In the genomic region with DNA sequence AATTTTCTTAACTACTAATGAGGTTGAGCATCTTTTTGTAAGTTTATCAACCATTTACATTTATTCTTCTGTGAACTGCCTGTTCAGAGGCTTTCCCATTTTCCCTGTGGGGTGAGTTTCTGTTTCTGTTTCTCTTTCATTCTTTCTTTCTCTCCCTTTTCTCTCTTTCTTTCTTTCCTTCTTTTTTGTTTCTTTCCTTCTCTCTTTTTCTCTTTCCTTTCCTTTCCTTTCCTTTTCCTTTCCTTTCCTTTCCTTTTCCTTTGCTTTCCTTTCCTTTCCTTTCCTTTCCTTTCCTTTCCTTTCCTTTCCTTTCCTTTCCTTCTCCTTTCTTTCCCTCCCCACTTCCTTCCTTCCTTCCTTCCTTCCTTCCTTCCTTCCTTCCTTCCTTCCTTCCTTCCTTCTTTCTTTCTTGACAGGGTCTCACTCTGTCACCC, we compare ENCODE assay signal across 20 cellular contexts.
"Had no signal": no experiment of that assay in that cellular context is flagged by ENCODE, and none has a peak within 500 bp of the region (broad histone marks: within the 10 kb centered on the region; RNA-seq: fewer than 3 reads in every experiment).

No MANE protein-coding gene starts in this region.

- H3K27ac ChIP-seq: body of pancreas, testis had no signal

- ATAC-seq: body of pancreas, esophagus mucosa, SK-N-SH treated with all-trans-retinoic acid at 6 μM for 48 hours had no signal

- H3K4me3 ChIP-seq: body of pancreas, right atrium auricular region, testis had no signal

- DNase-seq: activated CD4-positive, alpha-beta T cell treated with anti-CD3 and anti-CD28 coated beads for 1 hour; activated CD4-positive, alpha-beta T cell treated with anti-CD3 and anti-CD28 coated beads, Interleukin-2, amount 50 U/mL, for 4 hours; activated gamma-delta T cell; activated T-cell treated with anti-CD3 and anti-CD28 coated beads, Interleukin-2, amount 50 U/mL, for 1 hour; amniotic stem cell; body of pancreas; caudate nucleus; glutamatergic neuron; kidney glomerular epithelial cell; mesendoderm; nucleus accumbens; posterior cingulate gyrus; stimulated activated CD4-positive, alpha-beta T cell treated with anti-CD3 and anti-CD28 coated beads, Interleukin-2, amount 100 ng/mL, for 48 hours; stimulated activated naive CD4-positive, alpha-beta T cell treated with Interleukin-2 at 50 U/mL for 16 hours; T-helper 1 cell; testis had no signal

- H3K9me3 ChIP-seq: body of pancreas, right atrium auricular region, testis had no signal

- H3K27me3 ChIP-seq: body of pancreas, right atrium auricular region, testis had no signal

- H3K36me3 ChIP-seq: right atrium auricular region had no signal

- H3K27ac Mint-ChIP-seq: nephron had no signal

- H3K4me3 Mint-ChIP-seq: nephron had no signal

- H3K9me3 Mint-ChIP-seq: nephron had no signal
